Comparison of ENCODE assay signal across 1 cellular context in the genomic region with DNA sequence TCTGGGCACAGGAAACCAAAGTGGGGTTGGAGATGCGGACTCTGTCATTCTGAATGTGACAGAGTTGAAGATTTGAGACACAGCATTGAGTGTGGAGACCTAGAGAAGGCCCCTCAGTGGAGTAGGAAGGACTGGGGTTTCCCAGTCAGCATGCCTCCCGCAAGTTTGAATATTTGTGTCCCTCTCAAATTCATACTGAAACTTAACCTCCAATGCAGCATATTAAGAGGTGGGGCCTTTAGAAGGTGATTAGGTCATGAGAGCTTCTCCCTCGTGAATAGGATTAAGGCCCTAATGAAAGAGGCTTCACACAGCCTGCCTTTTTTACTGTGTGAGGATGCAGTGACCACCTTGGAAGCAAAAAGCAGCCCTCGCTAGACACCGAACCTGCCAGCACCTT.
TF ChIP-seq lines count a peak whose summit lies in the region.

No MANE protein-coding gene starts in this region.

TF ChIP-seq in K562, 482 proteins besides CTCF, POLR2A, EP300 and RAD21:
- TF ChIP-seq ZNF644 (tag; IDR thresholded peaks at IDR 0.05; ENCODE audit: low read depth) (no peak), ZFX (CRISPR knock-in tag; IDR thresholded peaks at IDR 0.05) (no peak), ZNF133 (CRISPR knock-in tag; IDR thresholded peaks at IDR 0.05) (no peak), NONO (IDR thresholded peaks at IDR 0.05; ENCODE audit: low read depth in 2 of 2, low read length in 1 of 2) (no peak), SMC3 (conservative IDR thresholded peaks at IDR 0.05; ENCODE audit: insufficient read depth, low read depth, low read length) (no peak), C11orf30 (IDR thresholded peaks at IDR 0.05; ENCODE audit: low read depth) (no peak), IFI16 (CRISPR knock-in tag; IDR thresholded peaks at IDR 0.05) (no peak), TCF7 (IDR thresholded peaks at IDR 0.05; ENCODE audit: borderline replicate concordance) (no peak), ZNF146 (CRISPR knock-in tag; IDR thresholded peaks at IDR 0.05; ENCODE audit: unreplicated experiment) (no peak)
- TF ChIP-seq, protein P1, sequence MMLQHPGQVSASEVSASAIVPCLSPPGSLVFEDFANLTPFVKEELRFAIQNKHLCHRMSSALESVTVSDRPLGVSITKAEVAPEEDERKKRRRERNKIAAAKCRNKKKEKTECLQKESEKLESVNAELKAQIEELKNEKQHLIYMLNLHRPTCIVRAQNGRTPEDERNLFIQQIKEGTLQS (IDR thresholded peaks at IDR 0.05) = no peak
- TF ChIP-seq, protein P1 (CRISPR knock-in tag; conservative IDR thresholded peaks at IDR 0.05) = no peak
